2 cellular contexts compared by ENCODE assay signal in the genomic region with DNA sequence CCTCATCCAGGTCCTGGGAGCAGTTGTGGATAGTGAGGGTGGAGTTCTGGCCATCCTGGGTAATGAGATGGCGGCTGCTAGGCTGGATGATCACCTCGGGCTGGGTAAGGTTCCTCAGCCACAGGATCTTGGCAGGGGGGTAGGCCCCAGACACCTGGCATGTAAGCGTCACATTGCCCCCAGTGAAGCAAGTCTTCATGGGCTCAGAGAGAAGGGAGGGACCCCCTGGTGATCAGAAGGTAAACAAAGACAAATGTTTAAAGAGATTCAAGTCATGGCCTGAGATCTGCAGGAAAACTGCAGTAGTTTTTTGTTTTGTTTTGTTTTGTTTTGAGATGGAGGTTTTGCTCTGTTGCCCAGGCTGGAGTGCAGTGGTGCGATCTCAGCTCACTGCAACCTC.
TF ChIP-seq lines count a peak whose summit lies in the region.

No MANE protein-coding gene starts in this region.

TF ChIP-seq in GM12878, 131 proteins besides CTCF, POLR2A, EP300 and RAD21:
- no peak for TF ChIP-seq LARP7 (IDR thresholded peaks at IDR 0.05)
- no peak for TF ChIP-seq DPF2 (IDR thresholded peaks at IDR 0.05)
- TF ChIP-seq YBX1 (IDR thresholded peaks at IDR 0.05), result no peak
- TF ChIP-seq SRF (IDR thresholded peaks at IDR 0.05; ENCODE audit: low read depth in 2 of 2, low read length in 2 of 2), result no peak
- TF ChIP-seq, protein P1, sequence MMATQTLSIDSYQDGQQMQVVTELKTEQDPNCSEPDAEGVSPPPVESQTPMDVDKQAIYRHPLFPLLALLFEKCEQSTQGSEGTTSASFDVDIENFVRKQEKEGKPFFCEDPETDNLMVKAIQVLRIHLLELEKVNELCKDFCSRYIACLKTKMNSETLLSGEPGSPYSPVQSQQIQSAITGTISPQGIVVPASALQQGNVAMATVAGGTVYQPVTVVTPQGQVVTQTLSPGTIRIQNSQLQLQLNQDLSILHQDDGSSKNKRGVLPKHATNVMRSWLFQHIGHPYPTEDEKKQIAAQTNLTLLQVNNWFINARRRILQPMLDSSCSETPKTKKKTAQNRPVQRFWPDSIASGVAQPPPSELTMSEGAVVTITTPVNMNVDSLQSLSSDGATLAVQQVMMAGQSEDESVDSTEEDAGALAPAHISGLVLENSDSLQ (IDR thresholded peaks at IDR 0.05), result no peak

TF ChIP-seq in HEK293T, 16 proteins besides CTCF, POLR2A, EP300 and RAD21:
- TF ChIP-seq ELF4 (IDR thresholded peaks at IDR 0.05), result no peak
- no peak for TF ChIP-seq L3MBTL2 (conservative IDR thresholded peaks at IDR 0.05)
- no peak for TF ChIP-seq SP1 (IDR thresholded peaks at IDR 0.05)
- TF ChIP-seq FOXK2 (IDR thresholded peaks at IDR 0.05), result no peak
- no peak for TF ChIP-seq SUZ12 (IDR thresholded peaks at IDR 0.05)
- TF ChIP-seq CTBP1 (IDR thresholded peaks at IDR 0.05; ENCODE audit: borderline replicate concordance), result no peak
- TF ChIP-seq HDGF (IDR thresholded peaks at IDR 0.05; ENCODE audit: borderline replicate concordance), result no peak
- no peak for TF ChIP-seq FOXA1 (IDR thresholded peaks at IDR 0.05)
- no peak for TF ChIP-seq ARNT (IDR thresholded peaks at IDR 0.05)
- no peak for TF ChIP-seq TARDBP (IDR thresholded peaks at IDR 0.05)
- TF ChIP-seq NFRKB (IDR thresholded peaks at IDR 0.05), result no peak
- TF ChIP-seq ZNF384 (IDR thresholded peaks at IDR 0.05), result no peak
- no peak for TF ChIP-seq BHLHE40 (IDR thresholded peaks at IDR 0.05; ENCODE audit: borderline replicate concordance)
